ENCODE assay signal across 25 cellular contexts in genomic region chrX:8405631-8406030, GRCh38. TPM values are rescaled to one million over a fixed set of nuclear protein-coding genes. Genes with fewer than 3 reads are reported as not detected.
"Had no signal": no experiment of that assay in that cellular context is flagged by ENCODE, and none has a peak within 500 bp of the region (broad histone marks: within the 10 kb centered on the region; RNA-seq: fewer than 3 reads in every experiment).

No MANE protein-coding gene starts in this region.

- H3K36me3 ChIP-seq: brain microvascular endothelial cell, gastrocnemius medialis, heart left ventricle, tibial artery, uterus had no signal

- H3K27me3 Mint-ChIP-seq: activated CD4-positive, alpha-beta T cell treated with anti-CD3 and anti-CD28 coated beads, Interleukin-2, amount 10 ng/mL, durations not matched to agents 7 days and 5 days; activated T-cell treated with anti-CD3 and anti-CD28 coated beads, Interleukin-2, amount 50 U/mL, for 24 hours; memory B cell had no signal

- H3K4me3 ChIP-seq: coronary artery, heart left ventricle, psoas muscle, tibial artery, uterus had no signal

- H3K27ac ChIP-seq: brain microvascular endothelial cell, tibial artery, uterus had no signal

- H3K9me3 ChIP-seq: gastrocnemius medialis, tibial artery, uterus had no signal

- ATAC-seq: activated CD8-positive, alpha-beta T cell treated with anti-CD3 and anti-CD28 coated beads, Interleukin-2, amount 10 ng/mL, durations not matched to agents 7 days and 5 days; heart left ventricle; left ventricle myocardium superior; psoas muscle; stimulated activated naive CD8-positive, alpha-beta T cell treated with anti-CD3 and anti-CD28 coated beads, Interleukin-15, Interleukin-2, amounts not matched to agents 100 U/mL and 50 U/mL, for 24 hours had no signal

- H3K36me3 Mint-ChIP-seq: memory B cell had no signal

- H3K9me3 Mint-ChIP-seq: memory B cell, neural crest cell had no signal

- H3K4me1 ChIP-seq: psoas muscle, tibial artery, uterus had no signal

- H3K4me1 Mint-ChIP-seq: activated CD4-positive, alpha-beta T cell treated with anti-CD3 and anti-CD28 coated beads, Interleukin-2, amount 10 ng/mL, durations not matched to agents 7 days and 5 days; memory B cell; neural crest cell had no signal

- DNase-seq: activated CD4-positive, alpha-beta T cell treated with anti-CD3 and anti-CD28 coated beads, Interleukin-2, amount 10 ng/mL, durations not matched to agents 7 days and 5 days; activated CD4-positive, CD25-positive, alpha-beta regulatory T cell; activated CD8-positive, alpha-beta T cell treated with anti-CD3 and anti-CD28 coated beads, Interleukin-2, amount 10 ng/mL, durations not matched to agents 7 days and 5 days; activated naive CD4-positive, alpha-beta T cell treated with anti-CD3 and anti-CD28 coated beads for 36 hours; activated T-cell treated with anti-CD3 and anti-CD28 coated beads, Interleukin-2, amount 50 U/mL, for 24 hours; brain microvascular endothelial cell; gastrocnemius medialis; heart left ventricle; left ventricle myocardium superior; psoas muscle; right cardiac atrium; stimulated activated CD4-positive, alpha-beta T cell treated with anti-CD3 and anti-CD28 coated beads, Interleukin-2, amount 100 ng/mL, for 24 hours; stimulated activated naive CD8-positive, alpha-beta T cell treated with anti-CD3 and anti-CD28 coated beads, Interleukin-15, Interleukin-2, amounts not matched to agents 100 U/mL and 50 U/mL, for 24 hours; substantia nigra; T-helper 9 cell; tibial artery; uterus had no signal

- H3K4me3 Mint-ChIP-seq: activated CD4-positive, alpha-beta T cell treated with anti-CD3 and anti-CD28 coated beads, Interleukin-2, amount 10 ng/mL, durations not matched to agents 7 days and 5 days; activated CD8-positive, alpha-beta T cell treated with anti-CD3 and anti-CD28 coated beads, Interleukin-2, amount 10 ng/mL, durations not matched to agents 7 days and 5 days; activated naive CD4-positive, alpha-beta T cell treated with anti-CD3 and anti-CD28 coated beads for 36 hours; activated T-cell treated with anti-CD3 and anti-CD28 coated beads, Interleukin-2, amount 50 U/mL, for 24 hours; memory B cell; neural crest cell had no signal

- H3K27ac Mint-ChIP-seq: activated CD4-positive, alpha-beta T cell treated with anti-CD3 and anti-CD28 coated beads, Interleukin-2, amount 10 ng/mL, durations not matched to agents 7 days and 5 days; activated CD8-positive, alpha-beta T cell treated with anti-CD3 and anti-CD28 coated beads, Interleukin-2, amount 10 ng/mL, durations not matched to agents 7 days and 5 days; activated naive CD4-positive, alpha-beta T cell treated with anti-CD3 and anti-CD28 coated beads for 36 hours; activated T-cell treated with anti-CD3 and anti-CD28 coated beads, Interleukin-2, amount 50 U/mL, for 24 hours; activated T-helper 2 cell treated with anti-CD3 and anti-CD28 coated beads, Interferon-gamma antibody, Interleukin-2, Interleukin-4, amounts not matched to agents 10 μg/mL and 5 μg/mL and 100 μg/mL, durations not matched to agents 14 hours and 24 hours and 36 hours; memory B cell had no signal

- H3K27me3 ChIP-seq: brain microvascular endothelial cell, gastrocnemius medialis, heart left ventricle, tibial artery, uterus had no signal

RNA-seq across cellular contexts. Expression of gene VCX3B, which starts 59.0 kb away (rescaled TPM):
- total RNA-seq: activated CD4-positive, alpha-beta T cell treated with anti-CD3 and anti-CD28 coated beads, Interleukin-2, amount 10 ng/mL, durations not matched to agents 7 days and 5 days; activated CD8-positive, alpha-beta T cell treated with anti-CD3 and anti-CD28 coated beads, Interleukin-2, amount 10 ng/mL, durations not matched to agents 7 days and 5 days; activated naive CD4-positive, alpha-beta T cell treated with anti-CD3 and anti-CD28 coated beads for 36 hours; activated T-helper 2 cell treated with anti-CD3 and anti-CD28 coated beads, Interferon-gamma antibody, Interleukin-2, Interleukin-4, amounts not matched to agents 10 μg/mL and 5 μg/mL and 100 μg/mL, durations not matched to agents 14 hours and 24 hours and 36 hours; epithelial cell of proximal tubule; gastrocnemius medialis; left ventricle myocardium superior; mononuclear cell; neural crest cell; osteocyte; psoas muscle; skeletal muscle tissue; uterus had no signal
